Comparison of ENCODE assay signal across 14 cellular contexts in the genomic region with DNA sequence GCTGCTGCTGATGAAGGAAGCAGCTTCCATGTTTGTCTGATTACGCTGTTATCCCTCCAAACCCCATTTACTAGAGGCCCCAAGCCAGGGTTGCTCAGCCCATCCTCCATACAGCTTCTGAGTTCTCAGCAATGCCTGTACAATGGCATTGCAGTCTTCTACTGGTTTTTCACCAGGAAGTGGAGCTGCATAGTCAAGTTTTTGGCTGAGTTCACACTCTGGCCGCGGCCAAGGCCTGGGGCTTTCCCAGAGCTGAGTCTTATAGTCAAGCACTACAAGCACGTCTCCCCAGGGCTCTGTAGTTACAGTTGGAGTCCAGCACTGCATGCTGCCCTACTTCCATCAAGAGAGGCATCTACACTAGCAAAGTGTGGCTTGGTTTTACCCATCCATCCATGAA.
DNase-seq lines count a peak whose midpoint lies in the region; ATAC-seq and TF ChIP-seq lines count a peak whose summit lies in the region.
"Had no signal": no experiment of that assay in that cellular context is flagged by ENCODE, and none has a peak within 500 bp of the region (broad histone marks: within the 10 kb centered on the region; RNA-seq: fewer than 3 reads in every experiment).

No MANE protein-coding gene starts in this region.

- H3K27me3 ChIP-seq in right cardiac atrium (ENCODE audit: control insufficient read depth, insufficient read depth) (no peaks in the 10 kb centered on the region), body of pancreas (no peaks in the 10 kb centered on the region)
- H3K27me3 ChIP-seq: right lobe of liver had no signal

- H3K9me3 ChIP-seq in right cardiac atrium (ENCODE audit: control insufficient read depth, low read length): no peaks in the 10 kb centered on the region
- no peaks in the 10 kb centered on the region for H3K9me3 ChIP-seq in body of pancreas
- H3K9me3 ChIP-seq: right lobe of liver had no signal

- intact Hi-C loops in right cardiac atrium (cut with DNase I): loop anchor here in 1 of 4 donors (5.0 kb wide), 1 partner anchor 219 kb away; no protein-coding TSS in a partner anchor
- intact Hi-C loops in body of pancreas (cut with DNase I): no loop called here

- no peaks in the 10 kb centered on the region for H3K27me3 Mint-ChIP-seq in progenitor cell of endocrine pancreas

- H3K27ac Mint-ChIP-seq in progenitor cell of endocrine pancreas: no peak overlapping the region
- H3K27ac Mint-ChIP-seq: activated CD8-positive, alpha-beta T cell treated with anti-CD3 and anti-CD28 coated beads, Interleukin-2, amount 10 ng/mL, durations not matched to agents 7 days and 5 days; CD14-positive monocyte; endodermal cell; naive thymus-derived CD4-positive, alpha-beta T cell had no signal

- H3K36me3 Mint-ChIP-seq in progenitor cell of endocrine pancreas (ENCODE audit: insufficient read depth): no peaks in the 10 kb centered on the region
- H3K36me3 Mint-ChIP-seq: CD14-positive monocyte; naive thymus-derived CD4-positive, alpha-beta T cell had no signal

- no peaks in the 10 kb centered on the region for H3K9me3 Mint-ChIP-seq in progenitor cell of endocrine pancreas (ENCODE audit: low read depth)
- H3K9me3 Mint-ChIP-seq: endodermal cell had no signal

- peak; percentile 78 for ATAC-seq in GM18870 (IDR thresholded peaks at IDR 0.05; ENCODE audit: unreplicated experiment)
- peak; percentile 96 for ATAC-seq in GM21529 (IDR thresholded peaks at IDR 0.05; ENCODE audit: unreplicated experiment)
- ATAC-seq in HG03108 (IDR thresholded peaks at IDR 0.05; ENCODE audit: unreplicated experiment): peak; percentile 69
- peak; percentile 65 to 91 for ATAC-seq in right cardiac atrium
- no peak for ATAC-seq in body of pancreas
- ATAC-seq: activated CD8-positive, alpha-beta T cell treated with anti-CD3 and anti-CD28 coated beads, Interleukin-2, amount 10 ng/mL, durations not matched to agents 7 days and 5 days; naive thymus-derived CD4-positive, alpha-beta T cell had no signal

- no peaks in the 10 kb centered on the region for H3K36me3 ChIP-seq in body of pancreas (replicated peaks in 1 of 2; ENCODE audit: insufficient read depth in 1 of 2, low read depth in 2 of 2)
- H3K36me3 ChIP-seq: right lobe of liver had no signal

- H3K4me1 ChIP-seq in right cardiac atrium (ENCODE audit: control insufficient read depth, insufficient read depth, low read length) (no peaks in the 10 kb centered on the region), body of pancreas (no peaks in the 10 kb centered on the region)

- no peak overlapping the region for H3K4me3 Mint-ChIP-seq in progenitor cell of endocrine pancreas (ENCODE audit: low read depth)
- H3K4me3 Mint-ChIP-seq: activated CD8-positive, alpha-beta T cell treated with anti-CD3 and anti-CD28 coated beads, Interleukin-2, amount 10 ng/mL, durations not matched to agents 7 days and 5 days; CD14-positive monocyte; endodermal cell; naive thymus-derived CD4-positive, alpha-beta T cell had no signal

- H3K27ac ChIP-seq in right cardiac atrium (ENCODE audit: low read length): no peak overlapping the region
- H3K27ac ChIP-seq in body of pancreas: no peak overlapping the region
- H3K27ac ChIP-seq: right lobe of liver had no signal

- no peak for TF ChIP-seq POLR2A in body of pancreas (IDR thresholded peaks at IDR 0.05)

- H3K4me1 Mint-ChIP-seq in progenitor cell of endocrine pancreas (ENCODE audit: low read depth): no peaks in the 10 kb centered on the region
- H3K4me1 Mint-ChIP-seq: CD14-positive monocyte; endodermal cell; naive thymus-derived CD4-positive, alpha-beta T cell had no signal

- TF ChIP-seq CTCF in progenitor cell of endocrine pancreas (IDR thresholded peaks at IDR 0.05; ENCODE audit: unreplicated experiment) (no peak), body of pancreas (IDR thresholded peaks at IDR 0.05) (no peak)

- H3K4me3 ChIP-seq in right cardiac atrium (ENCODE audit: low read length) (no peak overlapping the region), body of pancreas (no peak overlapping the region)
- H3K4me3 ChIP-seq: right lobe of liver had no signal

- DNase-seq in right cardiac atrium (peak; percentile 48 to 83 (median 77)), UCSD-AML1 (lab: John Stamatoyannopoulos, UW; ENCODE audit: unreplicated experiment) (no peak), progenitor cell of endocrine pancreas (ENCODE audit: low spot score, unreplicated experiment) (no peak), body of pancreas (no peak)
- DNase-seq: activated CD8-positive, alpha-beta T cell treated with anti-CD3 and anti-CD28 coated beads, Interleukin-2, amount 10 ng/mL, durations not matched to agents 7 days and 5 days; endodermal cell; GF-D8; kidney glomerular epithelial cell; naive thymus-derived CD4-positive, alpha-beta T cell had no signal

- 67% methylated on average over 4 of the region's 4 CpGs for WGBS in right cardiac atrium
- 66 to 69% methylated on average over 4 of the region's 4 CpGs for WGBS in body of pancreas, 2 donors

Comparison
In these comparisons a context has a peak if more than half of its experiments do, and no peak if none do; other contexts are left out.
1. DNase-seq: peak in right cardiac atrium (3 of 3); none in UCSD-AML1 (single experiment), progenitor cell of endocrine pancreas (single experiment) and body of pancreas (0 of 4).